11 cellular contexts compared by ENCODE assay signal in genomic region chr1:28173980-28174297, GRCh38. TPM values are rescaled to one million over a fixed set of nuclear protein-coding genes. Genes with fewer than 3 reads are reported as not detected.
A peak's percentile ranks its signal among the peaks of the same experiment; 100 is the strongest.
DNase-seq lines count a peak whose midpoint lies in the region; ATAC-seq, FAIRE-seq and TF ChIP-seq lines count a peak whose summit lies in the region.
"Had no signal": no experiment of that assay in that cellular context is flagged by ENCODE, and none has a peak within 500 bp of the region (broad histone marks: within the 10 kb centered on the region; RNA-seq: fewer than 3 reads in every experiment).

No MANE protein-coding gene starts in this region.

- peak overlapping the region; percentile 37 for H3K9ac ChIP-seq in GM12878 (ENCODE audit: control insufficient read depth, insufficient read depth, low read length)

- H3K36me3 Mint-ChIP-seq in stimulated activated naive B cell treated with anti-CD40 and anti-IgM and Interleukin-4, amounts not matched to agents 10 μg/mL and 1 μg/mL and 100 μg/mL, for 72 hours: peaks cover 0 to 4% of the 10 kb centered on the region in 2 donors
- no peaks in the 10 kb centered on the region for H3K36me3 Mint-ChIP-seq in naive thymus-derived CD8-positive, alpha-beta T cell

- CTCF ChIA-PET in GM12878 (lab: Yijun Ruan, JAX): interaction anchor here (1.0 to 4.4 kb wide), 10 partner anchors 21 to 95 kb away, joined by 3 to 57 read pairs (median 8); no protein-coding TSS in a partner anchor

- peaks cover 68 to 91% of the 10 kb centered on the region in 2 donors for H3K4me1 Mint-ChIP-seq in stimulated activated naive B cell treated with anti-CD40 and anti-IgM and Interleukin-4, amounts not matched to agents 10 μg/mL and 1 μg/mL and 100 μg/mL, for 72 hours
- H3K4me1 Mint-ChIP-seq in naive thymus-derived CD8-positive, alpha-beta T cell: peaks cover 24 to 82% (median 40%) of the 10 kb centered on the region in 4 donors

- in situ Hi-C loops in GM12878 (cut with MboI): no loop called here

- TF ChIP-seq RAD21 in GM12878 (IDR thresholded peaks at IDR 0.05; ENCODE audit: insufficient read depth, low read depth, low read length): no peak

- H3K27me3 ChIP-seq in HL-60 (ENCODE audit: insufficient read depth, poor library complexity, severe bottlenecking): no peaks in the 10 kb centered on the region
- no peaks in the 10 kb centered on the region for H3K27me3 ChIP-seq in GM12878 (replicated peaks in 1 of 2; ENCODE audit: control insufficient read depth in 2 of 2, insufficient read depth in 2 of 2, low read length in 1 of 2)
- no peaks in the 10 kb centered on the region for H3K27me3 ChIP-seq in left lung

- H3K36me3 ChIP-seq in GM12878 (ENCODE audit: control insufficient read depth in 2 of 2, insufficient read depth in 2 of 2, low read length in 1 of 2) (peaks cover 0 to 3% of the 10 kb centered on the region in 2 experiments; a peak in 1 of 4 replicates), left lung (peaks cover 0 to 27% of the 10 kb centered on the region in 2 donors)

- 38% methylated on average over 5 of the region's 5 CpGs for WGBS in GM12878 (ENCODE audit: insufficient coverage, insufficient replicate concordance, low lambda C conversion rate, missing lambda C conversion rate)

- H2AFZ ChIP-seq in GM12878 (ENCODE audit: control insufficient read depth, low read depth, low read length): no peak overlapping the region

- no peak for ATAC-seq in GM12878
- ATAC-seq in left lung: no peak
- ATAC-seq in stimulated activated naive B cell treated with anti-CD40 and anti-IgM and Interleukin-4, amounts not matched to agents 10 μg/mL and 1 μg/mL and 100 μg/mL, for 72 hours (replicated peaks): no peak
- ATAC-seq in naive thymus-derived CD8-positive, alpha-beta T cell: no peak
- ATAC-seq: left colon; stimulated activated naive CD8-positive, alpha-beta T cell treated with anti-CD3 and anti-CD28 coated beads, Interleukin-15, amount 100 ng/mL, for 72 hours had no signal

- H3K9me3 ChIP-seq in GM12878 (replicated peaks; ENCODE audit: control insufficient read depth, insufficient read depth, low read length) (no peaks in the 10 kb centered on the region), left lung (no peaks in the 10 kb centered on the region)

- TF ChIP-seq CTCF in HL-60 (IDR thresholded peaks at IDR 0.05; ENCODE audit: insufficient read depth, low read length): no peak
- no peak for TF ChIP-seq CTCF in GM12878 (IDR thresholded peaks at IDR 0.05 in 2 of 3, conservative IDR thresholded peaks at IDR 0.05 in 1 of 3; ENCODE audit: control insufficient read depth in 2 of 3, extremely low read depth in 1 of 3, insufficient read depth in 1 of 3, low read depth in 3 of 3, low read length in 3 of 3)
- TF ChIP-seq CTCF in left lung (IDR thresholded peaks at IDR 0.05): no peak

- intact Hi-C loops in GM12878 (cut with micrococcal nuclease; ENCODE audit: unreplicated experiment): loop anchor here (2.0 to 10.0 kb wide), 5 partner anchors 35 to 309 kb away; no protein-coding TSS in a partner anchor
- intact Hi-C loops in left lung (cut with DNase I): no loop called here

- peak overlapping the region in 1 of 2 donors; percentile 34 for H3K4me3 Mint-ChIP-seq in stimulated activated naive B cell treated with anti-CD40 and anti-IgM and Interleukin-4, amounts not matched to agents 10 μg/mL and 1 μg/mL and 100 μg/mL, for 72 hours
- peak overlapping the region in 3 of 10 donors; percentile 14 to 63 (median 47) for H3K4me3 Mint-ChIP-seq in naive thymus-derived CD8-positive, alpha-beta T cell

- no peak for DNase-seq in HL-60 (ENCODE audit: low read depth in 1 of 2, low spot score in 1 of 2)
- DNase-seq in GM12878 (ENCODE audit: low read depth, low spot score): no peak
- DNase-seq in left lung: no peak
- no peak for DNase-seq in stimulated activated naive B cell treated with anti-CD40 and anti-IgM and Interleukin-4, amounts not matched to agents 10 μg/mL and 1 μg/mL and 100 μg/mL, for 72 hours
- no peak for DNase-seq in NCI-H1930 (lab: John Stamatoyannopoulos, UW)
- no peak for DNase-seq in GM19239 (ENCODE audit: insufficient read length, low spot score)
- no peak for DNase-seq in naive thymus-derived CD8-positive, alpha-beta T cell
- DNase-seq: NCI-H1436; stimulated activated CD4-positive, alpha-beta T cell treated with anti-CD3 and anti-CD28 coated beads, Interleukin-15, amount 100 ng/mL, for 24 hours; stimulated activated naive CD8-positive, alpha-beta T cell treated with anti-CD3 and anti-CD28 coated beads, Interleukin-15, amount 100 ng/mL, for 72 hours had no signal

- H3K9me3 Mint-ChIP-seq in stimulated activated naive B cell treated with anti-CD40 and anti-IgM and Interleukin-4, amounts not matched to agents 10 μg/mL and 1 μg/mL and 100 μg/mL, for 72 hours: no peaks in the 10 kb centered on the region
- no peaks in the 10 kb centered on the region for H3K9me3 Mint-ChIP-seq in naive thymus-derived CD8-positive, alpha-beta T cell
- H3K9me3 Mint-ChIP-seq: stimulated activated naive CD8-positive, alpha-beta T cell treated with anti-CD3 and anti-CD28 coated beads, Interleukin-15, amount 100 ng/mL, for 72 hours had no signal

- RAD21 ChIA-PET in GM12878 (lab: Charles Lee; ENCODE audit: unreplicated experiment): interaction anchor here (1.0 to 9.6 kb wide), 9 partner anchors 9 to 84 kb away, joined by 3 to 139 read pairs (median 5); partner anchors contain the start of gene EYA3

- H3K27ac ChIP-seq in HL-60 (replicated peaks) (peak overlapping the region; percentile 86), GM12878 (ENCODE audit: control insufficient read depth, insufficient read depth) (peak overlapping the region; percentile 69), left lung (peak overlapping the region; percentile 26 to 95)

- POLR2A ChIA-PET in GM12878 (lab: Charles Lee): interaction anchor here (0.6 to 7.3 kb wide), 14 partner anchors 9 to 546 kb away, joined by 3 to 64 read pairs (median 6); partner anchors contain the start of genes ATP5IF1 and EYA3
- POLR2A ChIA-PET in naive thymus-derived CD8-positive, alpha-beta T cell (lab: Charles Lee): interaction anchor here (0.6 kb wide), 2 partner anchors 20 to 148 kb away, joined by 3 to 4 read pairs; no protein-coding TSS in a partner anchor

- no peak for TF ChIP-seq EP300 in GM12878 (IDR thresholded peaks at IDR 0.05; ENCODE audit: borderline replicate concordance in 1 of 2, control insufficient read depth in 1 of 2, low read depth in 2 of 2, low read length in 2 of 2)

- FAIRE-seq in GM12878 (lab: Jason Lieb, UNC): no peak
- no peak for FAIRE-seq in GM19239 (lab: Jason Lieb, UNC)

- H4K20me1 ChIP-seq in GM12878 (ENCODE audit: control insufficient read depth, insufficient read depth): no peaks in the 10 kb centered on the region

- H3K27ac Mint-ChIP-seq in stimulated activated naive B cell treated with anti-CD40 and anti-IgM and Interleukin-4, amounts not matched to agents 10 μg/mL and 1 μg/mL and 100 μg/mL, for 72 hours: peak overlapping the region; percentile 27
- H3K27ac Mint-ChIP-seq in naive thymus-derived CD8-positive, alpha-beta T cell: peak overlapping the region in 1 of 10 donors; percentile 75
- H3K27ac Mint-ChIP-seq: stimulated activated naive CD8-positive, alpha-beta T cell treated with anti-CD3 and anti-CD28 coated beads, Interleukin-15, amount 100 ng/mL, for 72 hours had no signal

- peak overlapping the region; percentile 67 for H3K4me3 ChIP-seq in HL-60 (replicated peaks; ENCODE audit: insufficient read depth, low read length)
- no peak overlapping the region; the same call in 1 of the 2 replicates for H3K4me3 ChIP-seq in GM12878
- H3K4me3 ChIP-seq in left lung: peak overlapping the region; percentile 1 to 48

- H3K4me1 ChIP-seq in GM12878 (ENCODE audit: control insufficient read depth, insufficient read depth, low read length): peaks cover 75% of the 10 kb centered on the region
- peaks cover 0 to 62% of the 10 kb centered on the region in 2 donors for H3K4me1 ChIP-seq in left lung

- BruUV-seq in GM12878 (replicated peaks; lab: Mats Ljungman, UMichigan): no TSS peak

- H3K79me2 ChIP-seq in GM12878 (ENCODE audit: control insufficient read depth, insufficient read depth, low read length): peaks cover 11% of the 10 kb centered on the region

- TF ChIP-seq POLR2A in GM12878 (IDR thresholded peaks at IDR 0.05; ENCODE audit: low read depth, low read length): no peak

- H3K4me2 ChIP-seq in GM12878 (ENCODE audit: control insufficient read depth, insufficient read depth): peak overlapping the region; percentile 97

- SMC1A ChIA-PET in GM12878 (lab: Charles Lee; ENCODE audit: uncharacterized antibody, unreplicated experiment): interaction anchor here (0.6 to 7.6 kb wide), 13 partner anchors 9 to 144 kb away, joined by 3 to 101 read pairs (median 5); partner anchors contain the start of genes ATP5IF1 and EYA3

- H3K27me3 Mint-ChIP-seq in stimulated activated naive B cell treated with anti-CD40 and anti-IgM and Interleukin-4, amounts not matched to agents 10 μg/mL and 1 μg/mL and 100 μg/mL, for 72 hours: peaks cover 0 to 4% of the 10 kb centered on the region in 2 donors
- peaks cover 6 to 64% (median 19%) of the 10 kb centered on the region in 5 donors for H3K27me3 Mint-ChIP-seq in naive thymus-derived CD8-positive, alpha-beta T cell

RNA-seq across cellular contexts. Expression of gene PTAFR, which starts 2.6 kb away (rescaled TPM):
- total RNA-seq in GM12878 (2013; cell fraction: nucleolus; rRNA removed): 63.0 and 72.4 TPM in 2 replicates
- 18.1 and 23.9 TPM in 2 replicates for total RNA-seq in GM12878 (2014; rRNA removed)
- 20.1 and 20.2 TPM in 2 replicates for total RNA-seq in GM12878 (2014; rRNA removed; fragmentation: Illumina TruSeq; extraction: Trizol)
- 25.5 and 28.4 TPM in 2 replicates for total RNA-seq in GM12878 (2021)
- 5.8 TPM for polyA plus RNA-seq in GM12878 (2011; ENCODE audit: low read depth)
- polyA plus RNA-seq in GM12878 (2011; rRNA removed): 167 and 251 TPM in 2 replicates
- 376 and 431 TPM in 2 replicates for polyA plus RNA-seq in GM12878 (2011; cell fraction: cytosol; rRNA removed)
- polyA plus RNA-seq in GM12878 (2011; cell fraction: nucleus; rRNA removed): 49.8 and 57.4 TPM in 2 replicates
- 7.3 and 10.0 TPM in 2 replicates for polyA plus RNA-seq in GM12878 (2012)
- 30.6 and 31.1 TPM in 2 replicates for polyA plus RNA-seq in GM12878 (2014; fragmentation: Illumina TruSeq; extraction: Trizol)
- polyA plus RNA-seq in GM12878 (2014; fragmentation: Nextera tagmentation; extraction: Ambion mirVana): 10 to 100 TPM; 29.8 to 57.7 TPM
- 25.5 and 31.3 TPM in 2 replicates for polyA plus RNA-seq in GM12878 (2014; rRNA removed)
- polyA plus RNA-seq in GM12878 (2016; fragmentation: Nextera tagmentation; extraction: Ambion mirVana): 10 to 100 TPM; 17.5 to 18.2 TPM
- 334 and 394 TPM in 2 replicates for polyA minus RNA-seq in GM12878 (2011; rRNA and poly(A)+ RNA removed)
- 67.7 and 82.6 TPM in 2 replicates for polyA minus RNA-seq in GM12878 (2011; cell fraction: cytosol; rRNA and poly(A)+ RNA removed)
- polyA minus RNA-seq in GM12878 (2011; cell fraction: nucleus; rRNA and poly(A)+ RNA removed): 16.6 and 29.9 TPM in 2 replicates
- 10 to 100 TPM; 19.4 to 59.7 TPM for total RNA-seq in left lung
- 1 to 10 TPM in 1 of 2 experiments, under 1 TPM in 1; 0.70 to 1.1 TPM for total RNA-seq in naive thymus-derived CD8-positive, alpha-beta T cell
- under 1 TPM; 0.34 to 0.84 (median 0.68) TPM for polyA plus RNA-seq in naive thymus-derived CD8-positive, alpha-beta T cell

RNA-seq across cellular contexts. Expression of gene DNAJC8, which starts 58.9 kb away (rescaled TPM):
- total RNA-seq in GM12878 (2013; cell fraction: nucleolus; rRNA removed): 26.2 and 27.8 TPM in 2 replicates
- total RNA-seq in GM12878 (2014; rRNA removed) (91.2 and 109 TPM in 2 replicates), GM12878 (2014; rRNA removed; fragmentation: Illumina TruSeq; extraction: Trizol) (152 and 155 TPM in 2 replicates), GM12878 (2021) (109 and 111 TPM in 2 replicates), left lung (10 to 100 TPM; 65.2 to 74.3 TPM)
- polyA plus RNA-seq in GM12878 (2011; ENCODE audit: low read depth): 61.0 TPM
- polyA plus RNA-seq in GM12878 (2011; rRNA removed) (137 and 176 TPM in 2 replicates), GM12878 (2014; fragmentation: Illumina TruSeq; extraction: Trizol) (251 and 323 TPM in 2 replicates), GM12878 (2014; fragmentation: Nextera tagmentation; extraction: Ambion mirVana) (100 to 1,000 TPM; 209 to 296 TPM), GM12878 (2014; rRNA removed) (95.0 and 106 TPM in 2 replicates), GM12878 (2016; fragmentation: Nextera tagmentation; extraction: Ambion mirVana) (100 to 1,000 TPM; 149 to 155 TPM)
- 84.8 and 92.1 TPM in 2 replicates for polyA plus RNA-seq in GM12878 (2011; cell fraction: cytosol; rRNA removed)
- polyA plus RNA-seq in GM12878 (2011; cell fraction: nucleus; rRNA removed): 59.2 and 72.5 TPM in 2 replicates
- polyA plus RNA-seq in GM12878 (2012): 68.0 and 82.9 TPM in 2 replicates
- 36.3 and 42.2 TPM in 2 replicates for polyA minus RNA-seq in GM12878 (2011; rRNA and poly(A)+ RNA removed)
- 14.1 and 15.9 TPM in 2 replicates for polyA minus RNA-seq in GM12878 (2011; cell fraction: cytosol; rRNA and poly(A)+ RNA removed)
- polyA minus RNA-seq in GM12878 (2011; cell fraction: nucleus; rRNA and poly(A)+ RNA removed): 8.7 and 16.1 TPM in 2 replicates
- total RNA-seq in naive thymus-derived CD8-positive, alpha-beta T cell: 10 to 100 TPM; 68.1 to 79.4 TPM
- polyA plus RNA-seq in naive thymus-derived CD8-positive, alpha-beta T cell: 100 to 1,000 TPM; 145 to 156 (median 151) TPM

Comparison
In these comparisons a context has a peak if more than half of its experiments do, and no peak if none do; other contexts are left out.
1. RNA of gene PTAFR, which starts 2.6 kb away (total RNA-seq): 19.4 to 59.7 TPM in left lung and 18.1 to 72.4 TPM in GM12878; 0.70 to 1.1 TPM in naive thymus-derived CD8-positive, alpha-beta T cell; every median in the first group is over 4 times any median in the second.
2. Peak in every context shown above with its lines, with median percentiles within 50 percentile points of each other: H3K27ac ChIP-seq.